8 cellular contexts compared by ENCODE assay signal in genomic region chr9:126327016-126327749, GRCh38. TPM values are rescaled to one million over a fixed set of nuclear protein-coding genes. Genes with fewer than 3 reads are reported as not detected.
A peak's percentile ranks its signal among the peaks of the same experiment; 100 is the strongest.
DNase-seq lines count a peak whose midpoint lies in the region; ATAC-seq and TF ChIP-seq lines count a peak whose summit lies in the region.

No MANE protein-coding gene starts in this region.

- TF ChIP-seq CTCF in 22Rv1 (IDR thresholded peaks at IDR 0.05), result 0 out of 2 replicates have a peak, but pooled peaks have one; percentile 13
- TF ChIP-seq CTCF in HFF-Myc (IDR thresholded peaks at IDR 0.05; ENCODE audit: low read depth, low read length, missing control alignments), result no peak
- no peak for TF ChIP-seq CTCF in epithelial cell of proximal tubule (conservative IDR thresholded peaks at IDR 0.05; ENCODE audit: low read depth, low read length)

- H3K36me3 Mint-ChIP-seq in activated CD4-positive, alpha-beta memory T cell treated with anti-CD3 and anti-CD28 coated beads, Interleukin-2, amount 10 ng/mL, durations not matched to agents 7 days and 5 days (ENCODE audit: low read depth), result peaks cover 5% of the 10 kb centered on the region
- peaks cover 0 to 8% (median 6%) of the 10 kb centered on the region in 5 donors for H3K36me3 Mint-ChIP-seq in naive thymus-derived CD4-positive, alpha-beta T cell

- DNase-seq in HFF-Myc (ENCODE audit: extremely low read depth, low read depth) (no peak), epithelial cell of proximal tubule (ENCODE audit: low read depth) (no peak), aorta (peak; percentile 46 to 75), GOT3 (lab: John Stamatoyannopoulos, UW) (no peak), NCI-H526 treated with DMSO at 0.1 percent for 48 hours (lab: John Stamatoyannopoulos, UW) (no peak)
- no peak for DNase-seq in activated CD4-positive, alpha-beta memory T cell treated with anti-CD3 and anti-CD28 coated beads, Interleukin-2, amount 10 ng/mL, durations not matched to agents 7 days and 5 days
- DNase-seq in naive thymus-derived CD4-positive, alpha-beta T cell, result peak in 7 of 9 donors; percentile 4 to 43 (median 20)

- intact Hi-C loops in naive thymus-derived CD4-positive, alpha-beta T cell (cut with micrococcal nuclease), result loop anchor here (5.0 kb wide), 2 partner anchors 70 to 145 kb away; no protein-coding TSS in a partner anchor
- intact Hi-C loops in aorta (cut with DNase I), result loop anchor here in 1 of 2 donors (2.0 kb wide), 1 partner anchor 66 kb away; no protein-coding TSS in a partner anchor

- no peak overlapping the region for H3K27ac Mint-ChIP-seq in activated CD4-positive, alpha-beta memory T cell treated with anti-CD3 and anti-CD28 coated beads, Interleukin-2, amount 10 ng/mL, durations not matched to agents 7 days and 5 days
- peak overlapping the region in 8 of 9 donors; percentile 65 to 84 (median 78) for H3K27ac Mint-ChIP-seq in naive thymus-derived CD4-positive, alpha-beta T cell

- peak overlapping the region; percentile 40 for H3K27ac ChIP-seq in 22Rv1
- peak overlapping the region; percentile 47 for H3K27ac ChIP-seq in naive thymus-derived CD4-positive, alpha-beta T cell (ENCODE audit: low read depth, low read length)
- peak overlapping the region; percentile 37 to 60 for H3K27ac ChIP-seq in aorta (ENCODE audit: low read depth in 1 of 2, low read length in 2 of 2)

- H3K27me3 ChIP-seq in naive thymus-derived CD4-positive, alpha-beta T cell (ENCODE audit: control insufficient read depth in 2 of 2, insufficient read depth in 2 of 2, low read length in 2 of 2), result no peaks in the 10 kb centered on the region
- H3K27me3 ChIP-seq in aorta (ENCODE audit: control insufficient read depth in 1 of 2, insufficient read depth in 2 of 2, low read length in 1 of 2), result no peaks in the 10 kb centered on the region

- WGBS in aorta, 2 donors, result 4 to 7% methylated on average over 28 to 59 of the region's 59 CpGs

- peaks cover 0 to 5% (median 0%) of the 10 kb centered on the region in 3 experiments for H3K9me3 ChIP-seq in naive thymus-derived CD4-positive, alpha-beta T cell (ENCODE audit: control insufficient read depth in 2 of 3, low read length in 3 of 3)
- H3K9me3 ChIP-seq in aorta (ENCODE audit: control insufficient read depth, low read length), result no peaks in the 10 kb centered on the region

- POLR2A ChIA-PET in activated CD4-positive, alpha-beta memory T cell treated with anti-CD3 and anti-CD28 coated beads, Interleukin-2, amount 10 ng/mL, durations not matched to agents 7 days and 5 days (lab: Charles Lee), result no interaction called here
- POLR2A ChIA-PET in naive thymus-derived CD4-positive, alpha-beta T cell (lab: Charles Lee), result no interaction called here

- peak overlapping the region; percentile 54 for H3K4me3 Mint-ChIP-seq in activated CD4-positive, alpha-beta memory T cell treated with anti-CD3 and anti-CD28 coated beads, Interleukin-2, amount 10 ng/mL, durations not matched to agents 7 days and 5 days
- H3K4me3 Mint-ChIP-seq in naive thymus-derived CD4-positive, alpha-beta T cell, result peak overlapping the region; percentile 66 to 87 (median 82)

- peaks cover 29% of the 10 kb centered on the region for H3K4me1 Mint-ChIP-seq in activated CD4-positive, alpha-beta memory T cell treated with anti-CD3 and anti-CD28 coated beads, Interleukin-2, amount 10 ng/mL, durations not matched to agents 7 days and 5 days
- H3K4me1 Mint-ChIP-seq in naive thymus-derived CD4-positive, alpha-beta T cell, result peaks cover 7 to 46% (median 18%) of the 10 kb centered on the region in 7 donors

- H3K36me3 ChIP-seq in naive thymus-derived CD4-positive, alpha-beta T cell (ENCODE audit: control insufficient read depth in 2 of 3, insufficient read depth in 3 of 3, low read length in 3 of 3), result no peaks in the 10 kb centered on the region
- no peaks in the 10 kb centered on the region for H3K36me3 ChIP-seq in aorta (ENCODE audit: control insufficient read depth in 1 of 2, insufficient read depth in 2 of 2, low read length in 1 of 2)

- H3K9me3 Mint-ChIP-seq in activated CD4-positive, alpha-beta memory T cell treated with anti-CD3 and anti-CD28 coated beads, Interleukin-2, amount 10 ng/mL, durations not matched to agents 7 days and 5 days, result peaks cover 7% of the 10 kb centered on the region
- H3K9me3 Mint-ChIP-seq in naive thymus-derived CD4-positive, alpha-beta T cell, result peaks cover 0 to 9% (median 0%) of the 10 kb centered on the region in 11 donors

- H3K4me3 ChIP-seq in HFF-Myc (replicated peaks; ENCODE audit: low read depth, low read length), result peak overlapping the region; percentile 50
- peak overlapping the region; percentile 50 for H3K4me3 ChIP-seq in epithelial cell of proximal tubule (ENCODE audit: low read depth, low read length)
- H3K4me3 ChIP-seq in naive thymus-derived CD4-positive, alpha-beta T cell (ENCODE audit: low read length), result peak overlapping the region; percentile 19
- H3K4me3 ChIP-seq in aorta (ENCODE audit: low read length in 2 of 2), result peak overlapping the region; percentile 61 to 79

- CTCF ChIA-PET in activated CD4-positive, alpha-beta memory T cell treated with anti-CD3 and anti-CD28 coated beads, Interleukin-2, amount 10 ng/mL, durations not matched to agents 7 days and 5 days (lab: Charles Lee), result interaction anchor here (1.1 to 2.2 kb wide), 3 partner anchors 10 to 72 kb away, joined by 4 to 8 read pairs (median 6); no protein-coding TSS in a partner anchor
- CTCF ChIA-PET in naive thymus-derived CD4-positive, alpha-beta T cell (lab: Charles Lee), result interaction anchor here (1.1 to 1.3 kb wide), 2 partner anchors 145 to 164 kb away, joined by 4 to 5 read pairs; no protein-coding TSS in a partner anchor

- H3K27me3 Mint-ChIP-seq in activated CD4-positive, alpha-beta memory T cell treated with anti-CD3 and anti-CD28 coated beads, Interleukin-2, amount 10 ng/mL, durations not matched to agents 7 days and 5 days, result peaks cover 33% of the 10 kb centered on the region
- peaks cover 0 to 45% (median 0%) of the 10 kb centered on the region in 5 donors for H3K27me3 Mint-ChIP-seq in naive thymus-derived CD4-positive, alpha-beta T cell

- ATAC-seq in naive thymus-derived CD4-positive, alpha-beta T cell, result peak; percentile 60
- peak; percentile 62 for ATAC-seq in aorta (ENCODE audit: low FRiP score)

- H3K4me1 ChIP-seq in naive thymus-derived CD4-positive, alpha-beta T cell (ENCODE audit: control insufficient read depth in 2 of 2, insufficient read depth in 2 of 2, low read length in 2 of 2), result peaks cover 4 to 48% of the 10 kb centered on the region in 2 donors
- H3K4me1 ChIP-seq in aorta (ENCODE audit: control insufficient read depth in 1 of 2, insufficient read depth in 2 of 2, low read length in 2 of 2), result no peaks in the 10 kb centered on the region

RNA-seq across cellular contexts. Expression of gene MVB12B, which starts 0.6 kb away (rescaled TPM):
- total RNA-seq in activated CD4-positive, alpha-beta memory T cell treated with anti-CD3 and anti-CD28 coated beads, Interleukin-2, amount 10 ng/mL, durations not matched to agents 7 days and 5 days, result 1 to 10 TPM; 1.8 to 2.4 TPM
- total RNA-seq in epithelial cell of proximal tubule (6.1 and 8.1 TPM in 2 replicates), aorta (10 to 100 TPM; 14.7 to 25.5 TPM)
- 1 to 10 TPM; 3.0 to 9.7 (median 4.2) TPM for total RNA-seq in naive thymus-derived CD4-positive, alpha-beta T cell
- 1 to 10 TPM; 1.6 to 2.3 TPM for polyA plus RNA-seq in naive thymus-derived CD4-positive, alpha-beta T cell
- 1 to 10 TPM; 2.0 to 4.2 TPM for polyA plus RNA-seq in aorta

Comparison
In these comparisons a context has a peak if more than half of its experiments do, and no peak if none do; other contexts are left out.
1. DNase-seq: peak in naive thymus-derived CD4-positive, alpha-beta T cell (7 of 9) and aorta (2 of 2); none in HFF-Myc (single experiment), activated CD4-positive, alpha-beta memory T cell treated with anti-CD3 and anti-CD28 coated beads, Interleukin-2, amount 10 ng/mL, durations not matched to agents 7 days and 5 days (single experiment), epithelial cell of proximal tubule (single experiment), GOT3 (single experiment) and NCI-H526 treated with DMSO at 0.1 percent for 48 hours (single experiment).
2. H3K4me3 ChIP-seq: peak in every context shown above with its lines; median percentile 70 in aorta; 50 in HFF-Myc; 50 in epithelial cell of proximal tubule; 19 in naive thymus-derived CD4-positive, alpha-beta T cell.
3. Peak in every context shown above with its lines, with median percentiles within 50 percentile points of each other: H3K27ac ChIP-seq.